ENCODE assay signal across 23 cellular contexts in genomic region chr22:48889887-48890692, GRCh38.
DNase-seq lines count a peak whose midpoint lies in the region; ATAC-seq and TF ChIP-seq lines count a peak whose summit lies in the region.
"Had no signal": no experiment of that assay in that cellular context is flagged by ENCODE, and none has a peak within 500 bp of the region (broad histone marks: within the 10 kb centered on the region; RNA-seq: fewer than 3 reads in every experiment).

No MANE protein-coding gene starts in this region.

- H3K79me2 ChIP-seq in mesendoderm (ENCODE audit: control insufficient read depth, insufficient read depth, low read length) (no peaks in the 10 kb centered on the region), OCI-LY7 (ENCODE audit: insufficient read depth, low read depth, low read length) (no peaks in the 10 kb centered on the region)

- DNase-seq in left ventricle myocardium inferior, result peak; percentile 4
- no peak for DNase-seq in heart right ventricle
- DNase-seq in chondrocyte (ENCODE audit: low spot score), result peak; percentile 86
- peak; percentile 17 for DNase-seq in lower lobe of right lung
- peak; percentile 53 for DNase-seq in upper lobe of right lung
- no peak for DNase-seq in mesendoderm
- no peak for DNase-seq in OCI-LY7 (ENCODE audit: low spot score)
- DNase-seq: activated naive CD8-positive, alpha-beta T cell treated with anti-CD3 and anti-CD28 coated beads for 36 hours; esophagus squamous epithelium; foreskin melanocyte; HFFc6; Karpas-422; NCI-H1436 treated with DMSO at 0.1 percent for 48 hours; NCI-H345; stimulated activated naive CD4-positive, alpha-beta T cell; uterus had no signal

- no peak overlapping the region for H4K8ac ChIP-seq in mesendoderm (ENCODE audit: low read depth, low read length)

- no peak overlapping the region for H2BK120ac ChIP-seq in mesendoderm (ENCODE audit: low read depth, low read length)

- H2AFZ ChIP-seq in OCI-LY7 (ENCODE audit: low read length), result no peak overlapping the region

- no peak overlapping the region for H3K9ac ChIP-seq in mesendoderm (ENCODE audit: low read length)

- TF ChIP-seq CTCF in left ventricle myocardium inferior (IDR thresholded peaks at IDR 0.05; ENCODE audit: borderline replicate concordance) (no peak), heart right ventricle (IDR thresholded peaks at IDR 0.05) (no peak), chondrocyte (IDR thresholded peaks at IDR 0.05) (no peak), lower lobe of right lung (IDR thresholded peaks at IDR 0.05) (no peak), upper lobe of right lung (IDR thresholded peaks at IDR 0.05) (no peak), OCI-LY7 (conservative IDR thresholded peaks at IDR 0.05; ENCODE audit: low read length) (no peak)

- POLR2A ChIA-PET in OCI-LY7 (lab: Charles Lee), result no interaction called here

- H4K5ac ChIP-seq in mesendoderm (ENCODE audit: low read length), result no peak overlapping the region

- H3K18ac ChIP-seq in mesendoderm (ENCODE audit: low read length), result no peak overlapping the region

- H3K36me3 ChIP-seq in left ventricle myocardium inferior (no peaks in the 10 kb centered on the region), heart right ventricle (no peaks in the 10 kb centered on the region), lower lobe of right lung (no peaks in the 10 kb centered on the region), upper lobe of right lung (no peaks in the 10 kb centered on the region), mesendoderm (ENCODE audit: control insufficient read depth, insufficient read depth, low read length) (no peaks in the 10 kb centered on the region), OCI-LY7 (ENCODE audit: insufficient read depth, low read length) (no peaks in the 10 kb centered on the region)
- H3K36me3 ChIP-seq: cardiac muscle cell, esophagus squamous epithelium, pancreas, uterus had no signal

- WGBS in heart right ventricle, 2 donors, result 67 to 70% methylated on average over 22 of the region's 22 CpGs
- WGBS in mesendoderm (ENCODE audit: extremely low coverage, insufficient coverage, low lambda C conversion rate), result no CpG with 5 or more reads among the region's 22 CpGs

- CTCF ChIA-PET in OCI-LY7 (lab: Charles Lee; ENCODE audit: unreplicated experiment), result no interaction called here

- H3K56ac ChIP-seq in mesendoderm (ENCODE audit: low read length), result no peak overlapping the region

- no peak overlapping the region for H3K27ac Mint-ChIP-seq in chondrocyte (ENCODE audit: unreplicated experiment)
- H3K27ac Mint-ChIP-seq: activated naive CD8-positive, alpha-beta T cell treated with anti-CD3 and anti-CD28 coated beads for 36 hours; activated T-helper 17 cell treated with anti-CD3 and anti-CD28 coated beads, Interleukin-2, amount 50 U/mL, for 72 hours; dendritic cell treated with granulocyte-macrophage colony-stimulating factor and Interleukin-4, amounts not matched to agents 40 ng/mL and 50 ng/mL, for 4 days; HFFc6 had no signal

- H3K9me3 ChIP-seq in left ventricle myocardium inferior (replicated peaks) (peaks cover 9% of the 10 kb centered on the region), heart right ventricle (peaks cover 0 to 6% (median 0%) of the 10 kb centered on the region in 11 donors), lower lobe of right lung (no peaks in the 10 kb centered on the region), upper lobe of right lung (no peaks in the 10 kb centered on the region), OCI-LY7 (ENCODE audit: low read length) (no peaks in the 10 kb centered on the region)
- H3K9me3 ChIP-seq: pancreas, uterus had no signal

- peaks cover 2% of the 10 kb centered on the region for H3K9me3 Mint-ChIP-seq in chondrocyte (ENCODE audit: low read depth)
- H3K9me3 Mint-ChIP-seq: activated naive CD8-positive, alpha-beta T cell treated with anti-CD3 and anti-CD28 coated beads for 36 hours; activated T-helper 17 cell treated with anti-CD3 and anti-CD28 coated beads, Interleukin-2, amount 50 U/mL, for 72 hours; dendritic cell treated with granulocyte-macrophage colony-stimulating factor and Interleukin-4, amounts not matched to agents 40 ng/mL and 50 ng/mL, for 4 days had no signal

- ATAC-seq in heart right ventricle (no peak), lower lobe of right lung (no peak), upper lobe of right lung (no peak), HG02884 (IDR thresholded peaks at IDR 0.05; ENCODE audit: unreplicated experiment) (no peak)
- ATAC-seq: activated T-helper 17 cell treated with anti-CD3 and anti-CD28 coated beads, Interleukin-2, amount 50 U/mL, for 72 hours; naive thymus-derived CD8-positive, alpha-beta T cell; pancreas had no signal

- no peak overlapping the region for H3K23ac ChIP-seq in mesendoderm (ENCODE audit: low read length)

- no peak overlapping the region for H3K4ac ChIP-seq in mesendoderm (ENCODE audit: low read depth, low read length)

- H3K27me3 ChIP-seq in left ventricle myocardium inferior (ENCODE audit: low read depth) (peaks cover 71% of the 10 kb centered on the region), heart right ventricle (peaks cover 0 to 56% (median 11%) of the 10 kb centered on the region in 7 donors), lower lobe of right lung (ENCODE audit: low read depth) (peaks cover 16% of the 10 kb centered on the region), upper lobe of right lung (no peaks in the 10 kb centered on the region), mesendoderm (ENCODE audit: insufficient read depth, low read length, poor library complexity) (no peaks in the 10 kb centered on the region)
- H3K27me3 ChIP-seq: cardiac muscle cell, pancreas, uterus had no signal

- H3K4me1 ChIP-seq in left ventricle myocardium inferior (no peaks in the 10 kb centered on the region), heart right ventricle (no peaks in the 10 kb centered on the region), lower lobe of right lung (no peaks in the 10 kb centered on the region), upper lobe of right lung (no peaks in the 10 kb centered on the region), mesendoderm (ENCODE audit: control insufficient read depth, low read depth, low read length) (no peaks in the 10 kb centered on the region), OCI-LY7 (ENCODE audit: insufficient read depth, low read length, poor library complexity, severe bottlenecking) (no peaks in the 10 kb centered on the region)
- H3K4me1 ChIP-seq: esophagus squamous epithelium, pancreas, uterus had no signal

- H3K27me3 Mint-ChIP-seq in chondrocyte (ENCODE audit: low read depth), result peaks cover 12% of the 10 kb centered on the region

- H3K4me1 Mint-ChIP-seq in chondrocyte (ENCODE audit: low read depth), result no peaks in the 10 kb centered on the region
- H3K4me1 Mint-ChIP-seq: activated naive CD8-positive, alpha-beta T cell treated with anti-CD3 and anti-CD28 coated beads for 36 hours; activated T-helper 17 cell treated with anti-CD3 and anti-CD28 coated beads, Interleukin-2, amount 50 U/mL, for 72 hours; naive thymus-derived CD8-positive, alpha-beta T cell had no signal

- no peaks in the 10 kb centered on the region for H3K79me1 ChIP-seq in mesendoderm (ENCODE audit: low read length)

- H4K20me1 ChIP-seq in OCI-LY7 (ENCODE audit: insufficient read depth, low read length), result no peaks in the 10 kb centered on the region

- H2BK5ac ChIP-seq in mesendoderm (ENCODE audit: low read length), result no peak overlapping the region

- intact Hi-C loops in left ventricle myocardium inferior (cut with micrococcal nuclease), result no loop called here
- intact Hi-C loops in heart right ventricle (cut with DNase I), result no loop called here
- intact Hi-C loops in lower lobe of right lung (cut with DNase I), result no loop called here
- intact Hi-C loops in upper lobe of right lung (cut with DNase I), result no loop called here
- intact Hi-C loops in OCI-LY7 (cut with micrococcal nuclease; ENCODE audit: unreplicated experiment), result no loop called here

- no peaks in the 10 kb centered on the region for H3K36me3 Mint-ChIP-seq in chondrocyte (ENCODE audit: low read depth)
- H3K36me3 Mint-ChIP-seq: activated naive CD8-positive, alpha-beta T cell treated with anti-CD3 and anti-CD28 coated beads for 36 hours; naive thymus-derived CD8-positive, alpha-beta T cell had no signal

- no peaks in the 10 kb centered on the region for H3K9me2 ChIP-seq in OCI-LY7 (ENCODE audit: insufficient read depth, low read length)

- no peak overlapping the region for H3K4me3 ChIP-seq in left ventricle myocardium inferior
- no peak overlapping the region for H3K4me3 ChIP-seq in heart right ventricle
- H3K4me3 ChIP-seq in lower lobe of right lung, result no peak overlapping the region
- H3K4me3 ChIP-seq in upper lobe of right lung, result no peak overlapping the region
- H3K4me3 ChIP-seq in mesendoderm (ENCODE audit: low read length), result no peak overlapping the region
- no peak overlapping the region for H3K4me3 ChIP-seq in OCI-LY7 (ENCODE audit: low read depth, low read length, poor library complexity, severe bottlenecking)
- H3K4me3 ChIP-seq: cardiac muscle cell, esophagus squamous epithelium, pancreas, uterus had no signal

- H3K4me2 ChIP-seq in mesendoderm (ENCODE audit: low read length), result no peak overlapping the region
- no peak overlapping the region for H3K4me2 ChIP-seq in OCI-LY7 (ENCODE audit: low read length)

- no peak overlapping the region for H3K4me3 Mint-ChIP-seq in chondrocyte (ENCODE audit: unreplicated experiment)
- H3K4me3 Mint-ChIP-seq: activated naive CD8-positive, alpha-beta T cell treated with anti-CD3 and anti-CD28 coated beads for 36 hours; activated T-helper 17 cell treated with anti-CD3 and anti-CD28 coated beads, Interleukin-2, amount 50 U/mL, for 72 hours; dendritic cell treated with granulocyte-macrophage colony-stimulating factor and Interleukin-4, amounts not matched to agents 40 ng/mL and 50 ng/mL, for 4 days; HFFc6; naive thymus-derived CD8-positive, alpha-beta T cell had no signal

- BruUV-seq in OCI-LY7 (replicated peaks; lab: Mats Ljungman, UMichigan), result no TSS peak

- H2AK5ac ChIP-seq in mesendoderm (ENCODE audit: low read length), result no peak overlapping the region

- no peak overlapping the region for H3K27ac ChIP-seq in left ventricle myocardium inferior (replicated peaks)
- H3K27ac ChIP-seq in heart right ventricle, result no peak overlapping the region
- H3K27ac ChIP-seq in lower lobe of right lung, result no peak overlapping the region
- H3K27ac ChIP-seq in upper lobe of right lung, result no peak overlapping the region
- H3K27ac ChIP-seq in mesendoderm (ENCODE audit: low read depth, low read length), result no peak overlapping the region
- no peak overlapping the region for H3K27ac ChIP-seq in OCI-LY7 (ENCODE audit: low read depth, low read length, poor library complexity, severe bottlenecking)
- H3K27ac ChIP-seq: C4-2B, cardiac muscle cell, esophagus squamous epithelium, pancreas, uterus had no signal

- H2BK15ac ChIP-seq in mesendoderm (replicated peaks; ENCODE audit: low read depth), result no peak overlapping the region

Comparison
In these comparisons a context has a peak if more than half of its experiments do, and no peak if none do; other contexts are left out.
1. DNase-seq: peak in left ventricle myocardium inferior (single experiment), chondrocyte (single experiment), lower lobe of right lung (single experiment) and upper lobe of right lung (single experiment); none in heart right ventricle (0 of 2), mesendoderm (single experiment) and OCI-LY7 (single experiment).